ENCODE assay signal across 20 cellular contexts in genomic region chr4:119725688-119726330, GRCh38.
DNase-seq lines count a peak whose midpoint lies in the region; ATAC-seq and TF ChIP-seq lines count a peak whose summit lies in the region.
"Had no signal": no experiment of that assay in that cellular context is flagged by ENCODE, and none has a peak within 500 bp of the region (broad histone marks: within the 10 kb centered on the region; RNA-seq: fewer than 3 reads in every experiment).

No MANE protein-coding gene starts in this region.

- DNase-seq in H9 (peak; percentile 49), left ventricle myocardium inferior (no peak), psoas muscle (no peak), SIG-M5 (lab: John Stamatoyannopoulos, UW) (no peak), NCI-H510A (lab: John Stamatoyannopoulos, UW) (no peak), left lobe of liver (ENCODE audit: low spot score) (no peak)
- no peak for DNase-seq in activated CD8-positive, alpha-beta memory T cell treated with anti-CD3 and anti-CD28 coated beads, Interleukin-2, amount 50 U/mL, for 48 hours
- DNase-seq: activated CD4-positive, alpha-beta T cell treated with anti-CD3 and anti-CD28 coated beads for 1 hour; activated CD8-positive, alpha-beta memory T cell treated with anti-CD3 and anti-CD28 coated beads, Interleukin-2, amount 50 U/mL, for 4 hours; activated naive CD4-positive, alpha-beta T cell treated with anti-CD3 and anti-CD28 coated beads for 36 hours; hippocampal formation; lower lobe of right lung; NCI-H2107; NCI-H748 treated with DMSO at 0.1 percent for 48 hours; right lobe of liver had no signal

- H3K4me2 ChIP-seq in H9 (ENCODE audit: insufficient read depth, insufficient read length, low read length) = no peak overlapping the region
- H3K4me2 ChIP-seq: neural progenitor cell had no signal

- H3K27ac Mint-ChIP-seq in H9 (peak overlapping the region in 2 of 3 experiments; percentile 59 to 66; a peak in 3 of 7 replicates), brain (peak overlapping the region in 3 of 5 experiments; percentile 14 to 49 (median 28))
- H3K27ac Mint-ChIP-seq: activated naive CD4-positive, alpha-beta T cell treated with anti-CD3 and anti-CD28 coated beads for 36 hours; neural progenitor cell; T-helper 1 cell treated with Interleukin-12 subunit alpha and Interleukin-12 subunit beta and Interleukin-4 antibody, amounts not matched to agents 30 μg/mL and 1 μg/mL, for 36 hours; type B pancreatic cell had no signal

- H3K4me3 Mint-ChIP-seq in H9 = no peak overlapping the region
- H3K4me3 Mint-ChIP-seq in brain = no peak overlapping the region
- H3K4me3 Mint-ChIP-seq: activated naive CD4-positive, alpha-beta T cell treated with anti-CD3 and anti-CD28 coated beads for 36 hours; central memory CD8-positive, alpha-beta T cell; neural progenitor cell; T-helper 1 cell treated with Interleukin-12 subunit alpha and Interleukin-12 subunit beta and Interleukin-4 antibody, amounts not matched to agents 30 μg/mL and 1 μg/mL, for 36 hours; type B pancreatic cell had no signal

- intact Hi-C loops in left ventricle myocardium inferior (cut with micrococcal nuclease) = no loop called here
- intact Hi-C loops in psoas muscle (cut with DNase I) = no loop called here

- no peak overlapping the region for H2BK15ac ChIP-seq in H9 (ENCODE audit: low read depth, low read length)

- no peaks in the 10 kb centered on the region for H3K79me1 ChIP-seq in H9 (ENCODE audit: insufficient read depth, low read depth, low read length, poor library complexity, severe bottlenecking)

- H3K9me3 Mint-ChIP-seq in H9 (peaks cover 3 to 5% of the 10 kb centered on the region in 2 experiments; a peak in 2 of 5 replicates), brain (peaks cover 0 to 10% (median 5%) of the 10 kb centered on the region in 5 experiments)
- H3K9me3 Mint-ChIP-seq: T-helper 1 cell treated with Interleukin-12 subunit alpha and Interleukin-12 subunit beta and Interleukin-4 antibody, amounts not matched to agents 30 μg/mL and 1 μg/mL, for 36 hours had no signal

- H3K4me1 ChIP-seq in H9 (ENCODE audit: insufficient read depth, low read length) (peaks cover 4% of the 10 kb centered on the region; the same call in 1 of the 2 replicates), left ventricle myocardium inferior (peaks cover 32% of the 10 kb centered on the region), psoas muscle (peaks cover 28% of the 10 kb centered on the region)
- H3K4me1 ChIP-seq: neural progenitor cell had no signal

- H2BK5ac ChIP-seq in H9 (ENCODE audit: insufficient read length, low read length) = no peak overlapping the region

- no CpG with 5 or more reads among the region's 3 CpGs for WGBS in H9 (ENCODE audit: extremely low coverage, insufficient read length, low lambda C conversion rate)
- WGBS in psoas muscle, 3 donors = 16 to 25% (median 16%) methylated on average over 3 of the region's 3 CpGs

- H3K27ac ChIP-seq in H9 (ENCODE audit: insufficient read length, low read depth, low read length) (no peak overlapping the region), left ventricle myocardium inferior (replicated peaks) (peak overlapping the region; percentile 41), psoas muscle (peak overlapping the region; percentile 47)
- H3K27ac ChIP-seq: lower lobe of right lung, neural progenitor cell, right lobe of liver had no signal

- H2AFZ ChIP-seq in H9 (ENCODE audit: low read length) = no peak overlapping the region
- H2AFZ ChIP-seq: neural progenitor cell had no signal

- no peaks in the 10 kb centered on the region for H3K9me3 ChIP-seq in H9 (ENCODE audit: control insufficient read depth, low read depth, low read length)
- peaks cover 11% of the 10 kb centered on the region for H3K9me3 ChIP-seq in left ventricle myocardium inferior (replicated peaks)
- H3K9me3 ChIP-seq in psoas muscle = no peaks in the 10 kb centered on the region
- H3K9me3 ChIP-seq: lower lobe of right lung, right lobe of liver had no signal

- H3K36me3 Mint-ChIP-seq in H9 (ENCODE audit: insufficient read depth in 1 of 3, low read depth in 3 of 3) (peaks cover 0 to 4% (median 0%) of the 10 kb centered on the region in 3 experiments; a peak in 3 of 7 replicates), brain (no peaks in the 10 kb centered on the region)
- H3K36me3 Mint-ChIP-seq: neural progenitor cell had no signal

- H3K56ac ChIP-seq in H9 (ENCODE audit: insufficient read length, low read depth, low read length) = no peak overlapping the region

- H2BK20ac ChIP-seq in H9 (ENCODE audit: low read depth, low read length, poor library complexity, severe bottlenecking) = no peak overlapping the region

- no peak overlapping the region for H3K18ac ChIP-seq in H9 (ENCODE audit: insufficient read length, low read depth, low read length)

- H3K36me3 ChIP-seq in left ventricle myocardium inferior = no peaks in the 10 kb centered on the region
- H3K36me3 ChIP-seq in psoas muscle (ENCODE audit: insufficient read depth in 1 of 2, low read depth in 1 of 2) = no peaks in the 10 kb centered on the region
- H3K36me3 ChIP-seq: lower lobe of right lung, neural progenitor cell, right lobe of liver had no signal

- no peak overlapping the region for H3K9ac ChIP-seq in H9 (ENCODE audit: extremely low read depth, insufficient read length, low read length)
- H3K9ac ChIP-seq: neural progenitor cell had no signal

- H3T11ph ChIP-seq in H9 (ENCODE audit: low read length) = no peak overlapping the region

- no peaks in the 10 kb centered on the region for H3K23me2 ChIP-seq in H9 (ENCODE audit: insufficient read length, low read depth, low read length, poor library complexity, severe bottlenecking)

- TF ChIP-seq CTCF in H9 (conservative IDR thresholded peaks at IDR 0.05) (no peak), brain (conservative IDR thresholded peaks at IDR 0.05) (no peak), left ventricle myocardium inferior (IDR thresholded peaks at IDR 0.05; ENCODE audit: borderline replicate concordance) (no peak), psoas muscle (IDR thresholded peaks at IDR 0.05) (no peak)

- no peaks in the 10 kb centered on the region for H3K27me3 ChIP-seq in H9 (ENCODE audit: insufficient read depth, low read length)
- no peaks in the 10 kb centered on the region for H3K27me3 ChIP-seq in left ventricle myocardium inferior (ENCODE audit: low read depth)
- H3K27me3 ChIP-seq in psoas muscle (ENCODE audit: insufficient read depth in 3 of 3, low read length in 2 of 3) = no peaks in the 10 kb centered on the region
- H3K27me3 ChIP-seq: neural progenitor cell, right lobe of liver had no signal

- ATAC-seq in psoas muscle (no peak), left lobe of liver (no peak)
- ATAC-seq: lower lobe of right lung, right lobe of liver had no signal

- no peaks in the 10 kb centered on the region for H3K79me2 ChIP-seq in H9 (ENCODE audit: insufficient read depth, low read length)

- H3K27me3 Mint-ChIP-seq in H9 (ENCODE audit: low read depth) = no peaks in the 10 kb centered on the region
- H3K27me3 Mint-ChIP-seq in brain = peaks cover 4% of the 10 kb centered on the region
- H3K27me3 Mint-ChIP-seq: central memory CD8-positive, alpha-beta T cell; type B pancreatic cell had no signal

- no peak overlapping the region for H2BK120ac ChIP-seq in H9 (ENCODE audit: low read depth, low read length, poor library complexity, severe bottlenecking)

- H3K4me3 ChIP-seq in left ventricle myocardium inferior (no peak overlapping the region), psoas muscle (no peak overlapping the region)
- H3K4me3 ChIP-seq: lower lobe of right lung, neural progenitor cell, right lobe of liver had no signal

- H3K14ac ChIP-seq in H9 (ENCODE audit: insufficient read depth, low read length) = no peak overlapping the region

- H3K4ac ChIP-seq in H9 (ENCODE audit: low read depth, low read length) = no peak overlapping the region

- no peak overlapping the region for H4K91ac ChIP-seq in H9 (ENCODE audit: insufficient read length, low read depth, low read length)

- no peak overlapping the region for H2BK12ac ChIP-seq in H9 (ENCODE audit: insufficient read length, low read depth, low read length)

- no peak overlapping the region for H4K8ac ChIP-seq in H9 (replicated peaks; ENCODE audit: insufficient read length, low read depth, low read length)

- H4K20me1 ChIP-seq in H9 (ENCODE audit: control insufficient read depth, insufficient read depth, insufficient read length) = no peaks in the 10 kb centered on the region

- H2AK5ac ChIP-seq in H9 (ENCODE audit: insufficient read length, low read length) = no peak overlapping the region

- H4K5ac ChIP-seq in H9 (ENCODE audit: insufficient read length, low read depth, low read length) = no peak overlapping the region

- H3K4me1 Mint-ChIP-seq in H9 (peaks cover 17 to 19% of the 10 kb centered on the region in 2 experiments), brain (peaks cover 8% of the 10 kb centered on the region)
- H3K4me1 Mint-ChIP-seq: central memory CD8-positive, alpha-beta T cell had no signal

- no peak overlapping the region for H3K23ac ChIP-seq in H9 (ENCODE audit: insufficient read length, low read depth, low read length)
